25 cellular contexts compared by ENCODE assay signal in genomic region chr10:21183025-21183424, GRCh38.
A peak's percentile ranks its signal among the peaks of the same experiment; 100 is the strongest.
DNase-seq lines count a peak whose midpoint lies in the region; ATAC-seq, FAIRE-seq and TF ChIP-seq lines count a peak whose summit lies in the region.
"Had no signal": no experiment of that assay in that cellular context is flagged by ENCODE, and none has a peak within 500 bp of the region (broad histone marks: within the 10 kb centered on the region; RNA-seq: fewer than 3 reads in every experiment).

No MANE protein-coding gene starts in this region.

- H2AK5ac ChIP-seq in neuronal stem cell (ENCODE audit: low read depth, low read length), result no peak overlapping the region

- no peak overlapping the region for H3K9ac ChIP-seq in neuronal stem cell (ENCODE audit: low read depth, low read length, poor library complexity)

- no peak overlapping the region for H3K18ac ChIP-seq in neuronal stem cell (ENCODE audit: low read length)

- no peak overlapping the region for H3K4ac ChIP-seq in neuronal stem cell (ENCODE audit: low read length)

- no peak overlapping the region for H3K23ac ChIP-seq in neuronal stem cell (ENCODE audit: low read depth, low read length, poor library complexity)

- H4K91ac ChIP-seq in neuronal stem cell (ENCODE audit: low read depth, low read length, poor library complexity), result no peak overlapping the region

- POLR2A ChIA-PET in HEK293 (lab: Yijun Ruan, JAX), result no interaction called here

- H3K27ac ChIP-seq in HEK293 (ENCODE audit: extremely low read depth, low read depth, low read length), result no peak overlapping the region
- H3K27ac ChIP-seq in neuronal stem cell (replicated peaks; ENCODE audit: low read length), result no peak overlapping the region
- H3K27ac ChIP-seq: HL-60, SK-N-MC had no signal

- FAIRE-seq in RCC 7860 (lab: Jason Lieb, UNC), result no peak
- FAIRE-seq: H54 had no signal

- no peak overlapping the region for H3K4me2 ChIP-seq in neuronal stem cell (ENCODE audit: insufficient read depth, low read length, poor library complexity, severe bottlenecking)

- no peaks in the 10 kb centered on the region for H3K27me3 ChIP-seq in neuronal stem cell (ENCODE audit: control insufficient read depth in 3 of 3, insufficient read depth in 3 of 3, low read depth in 1 of 3, low read length in 3 of 3)

- ATAC-seq in left colon, result no peak
- ATAC-seq: Panc1 had no signal

- H3K9me3 ChIP-seq in HEK293 (ENCODE audit: control insufficient read depth, insufficient read depth, low read depth, low read length) (no peaks in the 10 kb centered on the region), neuronal stem cell (replicated peaks in 1 of 2; ENCODE audit: control insufficient read depth in 2 of 2, insufficient read depth in 1 of 2, low read depth in 1 of 2, low read length in 2 of 2) (peaks cover 2 to 6% of the 10 kb centered on the region in 2 donors)

- H3K4me1 ChIP-seq in HEK293 (ENCODE audit: control insufficient read depth, insufficient read depth, low read length), result peaks cover 5% of the 10 kb centered on the region
- H3K4me1 ChIP-seq in neuronal stem cell (ENCODE audit: control insufficient read depth in 2 of 2, insufficient read depth in 1 of 2, low read depth in 1 of 2, low read length in 2 of 2), result peaks cover 3 to 7% of the 10 kb centered on the region in 2 donors

- intact Hi-C loops in left colon (cut with DNase I, micrococcal nuclease), result no loop called here

- no peak for TF ChIP-seq CTCF in HEK293 (tag by site-specific recombination; IDR thresholded peaks at IDR 0.05)
- TF ChIP-seq CTCF in choroid plexus epithelial cell (conservative IDR thresholded peaks at IDR 0.05; ENCODE audit: low read depth, low read length), result no peak

- DNase-seq in RCC 7860 (ENCODE audit: low spot score) (peak; percentile 7), choroid plexus epithelial cell (ENCODE audit: low read depth) (peak; percentile 38), neuronal stem cell (ENCODE audit: low spot score) (no peak), NCI-H345 treated with DMSO at 0.1 percent for 48 hours (lab: John Stamatoyannopoulos, UW; ENCODE audit: unreplicated experiment) (no peak), AG08396 (ENCODE audit: low spot score) (no peak), left colon (no peak)
- DNase-seq in stimulated activated CD4-positive, alpha-beta T cell treated with anti-CD3 and anti-CD28 coated beads, Interleukin-4, amount 100 ng/mL, for 4 hours, result no peak
- DNase-seq: ACHN; CD4-positive, CD25-positive, alpha-beta regulatory T cell; DMS153; DND-41; Karpas-422; NCI-H1092 treated with DMSO at 0.1 percent for 48 hours; NCI-H1436 treated with DMSO at 0.1 percent for 48 hours; NCI-H187 treated with DMSO at 0.1 percent for 48 hours; NCI-H2171 treated with DMSO at 0.1 percent for 48 hours; NCI-H446; NCI-H524 treated with DMSO at 0.1 percent for 48 hours; NCI-H774; SIG-M5 had no signal

- H3K79me1 ChIP-seq in neuronal stem cell (ENCODE audit: low read depth, low read length), result no peaks in the 10 kb centered on the region

- H3K36me3 ChIP-seq in HEK293 (ENCODE audit: control insufficient read depth in 2 of 2, insufficient read depth in 1 of 2, low read length in 2 of 2) (no peaks in the 10 kb centered on the region), neuronal stem cell (replicated peaks in 1 of 2; ENCODE audit: control insufficient read depth in 2 of 2, insufficient read depth in 2 of 2, low read length in 2 of 2) (no peaks in the 10 kb centered on the region)

- CTCF ChIA-PET in HEK293 (lab: Yijun Ruan, JAX), result no interaction called here

- H2BK15ac ChIP-seq in neuronal stem cell (ENCODE audit: low read length), result no peak overlapping the region

- 100% methylated on average over 1 of the region's 5 CpGs; no CpG with 5 or more reads in 1 of the 2 donors for WGBS in neuronal stem cell (ENCODE audit: extremely low coverage in 2 of 2, insufficient read length in 2 of 2, insufficient replicate concordance in 1 of 2), 2 donors

- no peak overlapping the region for H4K8ac ChIP-seq in neuronal stem cell (ENCODE audit: low read depth, low read length)

- no peak overlapping the region for H3K14ac ChIP-seq in neuronal stem cell (ENCODE audit: low read length)

- no peak overlapping the region for H3K4me3 ChIP-seq in HEK293 (ENCODE audit: low read depth, low read length)
- no peak overlapping the region for H3K4me3 ChIP-seq in choroid plexus epithelial cell (ENCODE audit: low read depth, low read length)
- no peak overlapping the region for H3K4me3 ChIP-seq in neuronal stem cell (ENCODE audit: low read length in 2 of 2)
- H3K4me3 ChIP-seq: SK-N-MC had no signal

- H2BK120ac ChIP-seq in neuronal stem cell (ENCODE audit: low read depth, low read length), result no peak overlapping the region

- no peak overlapping the region for H2BK12ac ChIP-seq in neuronal stem cell (ENCODE audit: low read length)

- H2BK5ac ChIP-seq in neuronal stem cell (ENCODE audit: low read length), result no peak overlapping the region

- peak overlapping the region; percentile 54 for H2AFZ ChIP-seq in neuronal stem cell (ENCODE audit: low read length)

TF ChIP-seq in HEK293, 187 proteins besides CTCF, POLR2A, EP300 and RAD21:
- TF ChIP-seq ZNF366 (tag by site-specific recombination; conservative IDR thresholded peaks at IDR 0.05) (0 out of 2 replicates have a peak, but pooled peaks have one; percentile 12), ZNF660 (tag by site-specific recombination; IDR thresholded peaks at IDR 0.05) (no peak)

Comparison
In these comparisons a context has a peak if more than half of its experiments do, and no peak if none do; other contexts are left out.
1. DNase-seq: peak in RCC 7860 (single experiment) and choroid plexus epithelial cell (single experiment); none in neuronal stem cell (single experiment), NCI-H345 treated with DMSO at 0.1 percent for 48 hours (single experiment), AG08396 (single experiment), stimulated activated CD4-positive, alpha-beta T cell treated with anti-CD3 and anti-CD28 coated beads, Interleukin-4, amount 100 ng/mL, for 4 hours (0 of 2) and left colon (0 of 2).